1 cellular context compared by ENCODE assay signal in the genomic region with DNA sequence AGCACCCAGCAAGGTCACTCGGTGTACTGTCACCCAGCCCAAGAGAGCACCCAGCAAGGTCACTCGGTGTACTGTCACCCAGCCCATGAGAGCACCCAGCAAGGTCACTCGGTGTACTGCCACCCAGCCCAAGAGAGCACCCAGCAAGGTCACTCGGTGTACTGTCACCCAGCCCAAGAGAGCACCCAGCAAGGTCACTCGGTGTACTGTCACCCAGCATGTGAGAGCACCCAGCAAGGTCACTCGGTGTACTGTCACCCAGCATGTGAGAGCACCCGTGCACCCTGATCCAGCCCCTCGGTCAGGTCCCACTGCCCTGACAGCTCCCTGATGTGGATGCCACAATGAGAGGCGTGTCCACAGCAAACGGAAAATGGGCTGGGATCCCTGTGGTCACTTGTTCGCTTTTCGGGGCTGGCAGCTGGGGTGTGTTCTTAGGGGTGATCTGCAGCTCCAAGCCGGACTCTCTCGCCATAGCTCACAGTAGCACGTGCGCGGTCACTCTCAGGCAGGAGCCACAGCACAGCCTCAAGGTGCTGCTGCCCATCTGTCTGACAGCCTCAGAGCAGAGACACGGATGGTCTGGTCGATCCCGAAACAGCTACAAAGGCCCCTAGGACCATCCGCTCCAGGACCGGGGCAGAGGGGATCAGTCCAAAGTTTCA.
TF ChIP-seq lines count a peak whose summit lies in the region.

No MANE protein-coding gene starts in this region.

TF ChIP-seq in K562, 482 proteins besides CTCF, POLR2A, EP300 and RAD21:
- TF ChIP-seq ESRRA (IDR thresholded peaks at IDR 0.05; ENCODE audit: borderline replicate concordance, low read depth), result 0 out of 2 replicates have a peak, but pooled peaks have one; percentile 19
